ENCODE assay signal across 16 cellular contexts in the genomic region with DNA sequence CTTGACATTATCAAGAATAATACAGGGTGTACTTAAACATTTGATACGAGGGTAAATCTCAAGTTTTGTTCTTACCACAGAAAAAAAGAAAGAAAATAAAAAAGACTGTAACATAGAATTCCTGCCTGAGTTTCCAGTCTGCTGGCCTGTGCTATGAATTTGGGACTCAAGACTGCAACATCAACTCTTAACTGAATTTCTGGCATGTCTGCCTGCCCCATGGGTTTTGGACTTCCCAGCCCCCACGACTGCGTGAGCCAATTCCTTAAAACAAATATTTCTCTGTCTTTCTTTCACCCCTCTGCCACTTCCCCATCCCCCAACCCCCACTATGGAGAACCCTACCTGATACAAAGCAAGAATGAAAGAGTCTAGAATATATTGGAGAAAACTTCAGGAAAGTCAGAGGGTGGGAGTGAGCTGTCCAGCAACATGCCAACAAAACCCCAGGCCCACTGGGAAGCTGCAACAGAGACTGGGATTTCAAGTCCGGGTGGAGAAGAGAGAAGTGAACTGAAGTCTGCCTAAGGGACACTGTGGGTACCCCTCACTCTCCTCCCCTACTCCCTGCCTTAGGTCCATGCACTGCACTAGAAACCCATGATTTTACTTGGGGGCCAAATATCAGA. TPM values are rescaled to one million over a fixed set of nuclear protein-coding genes. Genes with fewer than 3 reads are reported as not detected.
DNase-seq lines count a peak whose midpoint lies in the region; ATAC-seq and TF ChIP-seq lines count a peak whose summit lies in the region.
"Had no signal": no experiment of that assay in that cellular context is flagged by ENCODE, and none has a peak within 500 bp of the region (broad histone marks: within the 10 kb centered on the region; RNA-seq: fewer than 3 reads in every experiment).

No MANE protein-coding gene starts in this region.

- POLR2A ChIA-PET in activated CD8-positive, alpha-beta T cell treated with anti-CD3 and anti-CD28 coated beads for 36 hours (lab: Charles Lee), result no interaction called here
- POLR2A ChIA-PET in activated CD8-positive, alpha-beta T cell treated with anti-CD3 and anti-CD28 coated beads, Interleukin-2, amount 10 ng/mL, durations not matched to agents 7 days and 5 days (lab: Charles Lee), result interaction anchor here (0.7 kb wide), 1 partner anchor 9 kb away, joined by 3 read pairs; no protein-coding TSS in a partner anchor
- POLR2A ChIA-PET in naive thymus-derived CD8-positive, alpha-beta T cell (lab: Charles Lee), result no interaction called here

- H3K9ac ChIP-seq in SU-DHL-6 (ENCODE audit: low read length), result no peak overlapping the region

- H3K27ac ChIP-seq in SU-DHL-6 (ENCODE audit: low read depth, low read length), result 0 out of 2 replicates have a peak overlapping the region, but pooled peaks have one; percentile 9
- H3K27ac ChIP-seq: colonic mucosa, prostate gland, thyroid gland had no signal

- H3K36me3 Mint-ChIP-seq in activated CD8-positive, alpha-beta T cell treated with anti-CD3 and anti-CD28 coated beads for 36 hours (ENCODE audit: low read depth), result no peaks in the 10 kb centered on the region
- no peaks in the 10 kb centered on the region for H3K36me3 Mint-ChIP-seq in activated CD8-positive, alpha-beta T cell treated with anti-CD3 and anti-CD28 coated beads, Interleukin-2, amount 10 ng/mL, durations not matched to agents 7 days and 5 days (ENCODE audit: low read depth)
- H3K36me3 Mint-ChIP-seq in naive thymus-derived CD8-positive, alpha-beta T cell, result no peaks in the 10 kb centered on the region

- H3K27me3 Mint-ChIP-seq in activated CD8-positive, alpha-beta T cell treated with anti-CD3 and anti-CD28 coated beads for 36 hours, result no peaks in the 10 kb centered on the region
- no peaks in the 10 kb centered on the region for H3K27me3 Mint-ChIP-seq in activated CD8-positive, alpha-beta T cell treated with anti-CD3 and anti-CD28 coated beads, Interleukin-2, amount 10 ng/mL, durations not matched to agents 7 days and 5 days (ENCODE audit: low read depth)
- H3K27me3 Mint-ChIP-seq in naive thymus-derived CD8-positive, alpha-beta T cell, result no peaks in the 10 kb centered on the region

- no peaks in the 10 kb centered on the region for H3K79me2 ChIP-seq in SU-DHL-6 (ENCODE audit: insufficient read depth, low read length)

- peak overlapping the region; percentile 92 for H3K27ac Mint-ChIP-seq in activated CD8-positive, alpha-beta T cell treated with anti-CD3 and anti-CD28 coated beads for 36 hours
- H3K27ac Mint-ChIP-seq in activated CD8-positive, alpha-beta T cell treated with anti-CD3 and anti-CD28 coated beads, Interleukin-2, amount 10 ng/mL, durations not matched to agents 7 days and 5 days, result no peak overlapping the region
- peak overlapping the region; percentile 81 to 98 (median 93) for H3K27ac Mint-ChIP-seq in naive thymus-derived CD8-positive, alpha-beta T cell

- intact Hi-C loops in activated CD8-positive, alpha-beta T cell treated with anti-CD3 and anti-CD28 coated beads for 36 hours (cut with micrococcal nuclease), result no loop called here

- CTCF ChIA-PET in activated CD8-positive, alpha-beta T cell treated with anti-CD3 and anti-CD28 coated beads for 36 hours (lab: Charles Lee), result no interaction called here
- CTCF ChIA-PET in activated CD8-positive, alpha-beta T cell treated with anti-CD3 and anti-CD28 coated beads, Interleukin-2, amount 10 ng/mL, durations not matched to agents 7 days and 5 days (lab: Charles Lee), result no interaction called here

- H3K4me2 ChIP-seq in SU-DHL-6 (ENCODE audit: low read depth, low read length, poor library complexity, severe bottlenecking), result peak overlapping the region; percentile 48

- H3K9me2 ChIP-seq in SU-DHL-6 (replicated peaks; ENCODE audit: insufficient read depth, low read length), result no peaks in the 10 kb centered on the region

- no peaks in the 10 kb centered on the region for H3K36me3 ChIP-seq in SU-DHL-6 (ENCODE audit: low read length)
- H3K36me3 ChIP-seq: colonic mucosa, prostate gland, thyroid gland had no signal

- TF ChIP-seq CTCF in activated CD8-positive, alpha-beta T cell treated with anti-CD3 and anti-CD28 coated beads for 36 hours (IDR thresholded peaks at IDR 0.05), result no peak
- no peak for TF ChIP-seq CTCF in SU-DHL-6 (IDR thresholded peaks at IDR 0.05; ENCODE audit: insufficient read depth, low read length, poor library complexity, severe bottlenecking)

- H3K4me3 ChIP-seq in SU-DHL-6 (ENCODE audit: insufficient read depth, low read length, poor library complexity, severe bottlenecking), result no peak overlapping the region
- H3K4me3 ChIP-seq: colonic mucosa, prostate gland, thyroid gland had no signal

- peaks cover 44% of the 10 kb centered on the region for H3K4me1 Mint-ChIP-seq in activated CD8-positive, alpha-beta T cell treated with anti-CD3 and anti-CD28 coated beads for 36 hours (ENCODE audit: low read depth)
- H3K4me1 Mint-ChIP-seq in activated CD8-positive, alpha-beta T cell treated with anti-CD3 and anti-CD28 coated beads, Interleukin-2, amount 10 ng/mL, durations not matched to agents 7 days and 5 days (ENCODE audit: low read depth), result peaks cover 16% of the 10 kb centered on the region
- H3K4me1 Mint-ChIP-seq in naive thymus-derived CD8-positive, alpha-beta T cell, result peaks cover 17 to 74% (median 51%) of the 10 kb centered on the region in 4 donors

- peaks cover 6% of the 10 kb centered on the region for H3K9me3 Mint-ChIP-seq in activated CD8-positive, alpha-beta T cell treated with anti-CD3 and anti-CD28 coated beads for 36 hours
- H3K9me3 Mint-ChIP-seq in activated CD8-positive, alpha-beta T cell treated with anti-CD3 and anti-CD28 coated beads, Interleukin-2, amount 10 ng/mL, durations not matched to agents 7 days and 5 days (ENCODE audit: insufficient read depth), result no peaks in the 10 kb centered on the region
- peaks cover 0 to 3% (median 0%) of the 10 kb centered on the region in 9 donors for H3K9me3 Mint-ChIP-seq in naive thymus-derived CD8-positive, alpha-beta T cell

- no peak for DNase-seq in activated CD8-positive, alpha-beta T cell treated with anti-CD3 and anti-CD28 coated beads for 36 hours
- DNase-seq in activated CD8-positive, alpha-beta T cell treated with anti-CD3 and anti-CD28 coated beads, Interleukin-2, amount 10 ng/mL, durations not matched to agents 7 days and 5 days, result no peak
- no peak for DNase-seq in naive thymus-derived CD8-positive, alpha-beta T cell
- DNase-seq: amygdala, colonic mucosa, head of caudate nucleus, NCI-H1930, NCI-H526 treated with DMSO at 0.1 percent for 48 hours, T1000, thyroid gland had no signal

- H3K27me3 ChIP-seq in SU-DHL-6 (ENCODE audit: low read length), result no peaks in the 10 kb centered on the region
- H3K27me3 ChIP-seq: colonic mucosa, thyroid gland had no signal

- ATAC-seq in activated CD8-positive, alpha-beta T cell treated with anti-CD3 and anti-CD28 coated beads for 36 hours, result peak; percentile 11
- no peak for ATAC-seq in activated CD8-positive, alpha-beta T cell treated with anti-CD3 and anti-CD28 coated beads, Interleukin-2, amount 10 ng/mL, durations not matched to agents 7 days and 5 days
- ATAC-seq in GM21526 (IDR thresholded peaks at IDR 0.05; ENCODE audit: low FRiP score, unreplicated experiment) (peak; percentile 31), HG03439 (IDR thresholded peaks at IDR 0.05; ENCODE audit: unreplicated experiment) (no peak), HG02870 (IDR thresholded peaks at IDR 0.05; ENCODE audit: unreplicated experiment) (no peak), HG03378 (IDR thresholded peaks at IDR 0.05; ENCODE audit: unreplicated experiment) (no peak)
- no peak for ATAC-seq in naive thymus-derived CD8-positive, alpha-beta T cell

- no peaks in the 10 kb centered on the region for H4K20me1 ChIP-seq in SU-DHL-6 (ENCODE audit: low read depth, low read length)

- H2AFZ ChIP-seq in SU-DHL-6 (ENCODE audit: low read depth, low read length, severe bottlenecking), result no peak overlapping the region

- no peaks in the 10 kb centered on the region for H3K9me3 ChIP-seq in SU-DHL-6 (ENCODE audit: insufficient read depth, low read length)
- H3K9me3 ChIP-seq: colonic mucosa, prostate gland, thyroid gland had no signal

- H3K4me3 Mint-ChIP-seq in activated CD8-positive, alpha-beta T cell treated with anti-CD3 and anti-CD28 coated beads for 36 hours, result peak overlapping the region; percentile 37
- no peak overlapping the region for H3K4me3 Mint-ChIP-seq in activated CD8-positive, alpha-beta T cell treated with anti-CD3 and anti-CD28 coated beads, Interleukin-2, amount 10 ng/mL, durations not matched to agents 7 days and 5 days
- H3K4me3 Mint-ChIP-seq in naive thymus-derived CD8-positive, alpha-beta T cell, result peak overlapping the region in 8 of 10 donors; percentile 7 to 87 (median 82)

- peaks cover 4% of the 10 kb centered on the region; the same call in 1 of the 2 replicates for H3F3A ChIP-seq in SU-DHL-6 (ENCODE audit: insufficient read depth)

RNA-seq across cellular contexts. Expression of a gene that starts 43.0 kb away (rescaled TPM):
- 1 to 10 TPM; 6.1 TPM for total RNA-seq in activated CD8-positive, alpha-beta T cell treated with anti-CD3 and anti-CD28 coated beads for 36 hours
- total RNA-seq in activated CD8-positive, alpha-beta T cell treated with anti-CD3 and anti-CD28 coated beads, Interleukin-2, amount 10 ng/mL, durations not matched to agents 7 days and 5 days, result 1 to 10 TPM; 2.0 to 2.4 TPM
- total RNA-seq in naive thymus-derived CD8-positive, alpha-beta T cell, result 10 to 100 TPM; 12.3 to 12.7 TPM
- polyA plus RNA-seq in naive thymus-derived CD8-positive, alpha-beta T cell, result 1 to 10 TPM; 3.4 to 9.3 (median 6.8) TPM

Comparison
In these comparisons a context has a peak if more than half of its experiments do, and no peak if none do; other contexts are left out.
1. ATAC-seq: peak in activated CD8-positive, alpha-beta T cell treated with anti-CD3 and anti-CD28 coated beads for 36 hours (single experiment) and GM21526 (single experiment); none in activated CD8-positive, alpha-beta T cell treated with anti-CD3 and anti-CD28 coated beads, Interleukin-2, amount 10 ng/mL, durations not matched to agents 7 days and 5 days (single experiment), naive thymus-derived CD8-positive, alpha-beta T cell (0 of 2), HG03439 (single experiment), HG02870 (single experiment) and HG03378 (single experiment).